Comparison of ENCODE assay signal across 1 cellular context in genomic region chr2:241558532-241559488, GRCh38.
TF ChIP-seq lines count a peak whose summit lies in the region.

Gene BOK (plus strand): TSS chr2:241558745. CDS start chr2:241559484, 739 bp downstream.

TF ChIP-seq in HepG2, 621 proteins besides CTCF, POLR2A, EP300 and RAD21 (continued from another document and continues in another):
- TF ChIP-seq ZBTB40 (IDR thresholded peaks at IDR 0.05) (no peak), ZBTB40 (CRISPR knock-in tag; IDR thresholded peaks at IDR 0.05) (no peak), ZNF274 (CRISPR knock-in tag; IDR thresholded peaks at IDR 0.05) (peak; percentile 64; the same call in 1 of the 2 replicates), RBAK (CRISPR knock-in tag; IDR thresholded peaks at IDR 0.05) (no peak), ZNF124 (CRISPR knock-in tag; IDR thresholded peaks at IDR 0.05) (no peak), HMG20B (CRISPR knock-in tag; conservative IDR thresholded peaks at IDR 0.05) (0 out of 2 replicates have a peak, but pooled peaks have one; percentile 28), CBX5 (CRISPR knock-in tag; IDR thresholded peaks at IDR 0.05; ENCODE audit: borderline replicate concordance) (no peak), ZNF788 (CRISPR knock-in tag; IDR thresholded peaks at IDR 0.05; ENCODE audit: borderline replicate concordance) (0 out of 2 replicates have a peak, but pooled peaks have one; percentile 44), ATF7-NPFF (CRISPR knock-in tag; IDR thresholded peaks at IDR 0.05; ENCODE audit: low read depth) (peak; percentile 83; the same call in 1 of the 2 replicates), ERF (CRISPR knock-in tag; IDR thresholded peaks at IDR 0.05) (0 out of 2 replicates have a peak, but pooled peaks have one; percentile 22), PPARG (CRISPR knock-in tag; conservative IDR thresholded peaks at IDR 0.05) (0 out of 2 replicates have a peak, but pooled peaks have one; percentile 10), MAZ (IDR thresholded peaks at IDR 0.05; ENCODE audit: borderline replicate concordance, low read depth, low read length) (peak; percentile 63; the same call in 1 of the 2 replicates), MAZ (CRISPR knock-in tag; IDR thresholded peaks at IDR 0.05; ENCODE audit: low read depth) (peak; percentile 50; the same call in 1 of the 2 replicates), JARID2 (CRISPR knock-in tag; IDR thresholded peaks at IDR 0.05; ENCODE audit: insufficient replicate concordance) (no peak), BORCS8-MEF2B (CRISPR knock-in tag; IDR thresholded peaks at IDR 0.05) (0 out of 2 replicates have a peak, but pooled peaks have one; percentile 36), ZNF670 (CRISPR knock-in tag; IDR thresholded peaks at IDR 0.05; ENCODE audit: borderline replicate concordance) (no peak), RBFOX2 (IDR thresholded peaks at IDR 0.05; ENCODE audit: low read depth, low read length) (peak; percentile 78), SKI (IDR thresholded peaks at IDR 0.05; ENCODE audit: partially characterized antibody) (no peak), LCORL (IDR thresholded peaks at IDR 0.05) (no peak), LCORL (CRISPR knock-in tag; IDR thresholded peaks at IDR 0.05) (no peak), AGO1 (IDR thresholded peaks at IDR 0.05; ENCODE audit: low read depth, low read length, poor library complexity, severe bottlenecking) (peak; percentile 1), GATAD1 (CRISPR knock-in tag; IDR thresholded peaks at IDR 0.05) (peak; percentile 38; the same call in 1 of the 2 replicates), EEA1 (CRISPR knock-in tag; IDR thresholded peaks at IDR 0.05; ENCODE audit: borderline replicate concordance) (peak; percentile 82; the same call in 1 of the 2 replicates), TCF7 (IDR thresholded peaks at IDR 0.05; ENCODE audit: low read depth) (no peak), ONECUT2 (CRISPR knock-in tag; IDR thresholded peaks at IDR 0.05) (no peak), ZNF546 (CRISPR knock-in tag; conservative IDR thresholded peaks at IDR 0.05) (no peak; the same call in 1 of the 2 replicates), ZNF781 (CRISPR knock-in tag; IDR thresholded peaks at IDR 0.05; ENCODE audit: borderline replicate concordance, not compliant biosample characterization) (peak; percentile 22), ZNF772 (CRISPR knock-in tag; IDR thresholded peaks at IDR 0.05) (peak; percentile 27; the same call in 1 of the 2 replicates), SRF (IDR thresholded peaks at IDR 0.05; ENCODE audit: low read depth, low read length) (peak; percentile 84), USF2 (IDR thresholded peaks at IDR 0.05; ENCODE audit: low read depth, low read length) (no peak), USF2 (CRISPR knock-in tag; IDR thresholded peaks at IDR 0.05; ENCODE audit: borderline replicate concordance) (no peak; the same call in 1 of the 2 replicates)
- TF ChIP-seq, protein P1, sequence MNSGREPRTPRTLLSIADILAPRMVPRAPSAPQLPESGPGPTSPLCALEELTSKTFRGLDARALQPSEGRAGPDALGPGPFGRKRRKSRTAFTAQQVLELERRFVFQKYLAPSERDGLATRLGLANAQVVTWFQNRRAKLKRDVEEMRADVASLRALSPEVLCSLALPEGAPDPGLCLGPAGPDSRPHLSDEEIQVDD (CRISPR knock-in tag; IDR thresholded peaks at IDR 0.05; ENCODE audit: borderline replicate concordance): 0 out of 2 replicates have a peak, but pooled peaks have one; percentile 78
- TF ChIP-seq, protein P2, sequence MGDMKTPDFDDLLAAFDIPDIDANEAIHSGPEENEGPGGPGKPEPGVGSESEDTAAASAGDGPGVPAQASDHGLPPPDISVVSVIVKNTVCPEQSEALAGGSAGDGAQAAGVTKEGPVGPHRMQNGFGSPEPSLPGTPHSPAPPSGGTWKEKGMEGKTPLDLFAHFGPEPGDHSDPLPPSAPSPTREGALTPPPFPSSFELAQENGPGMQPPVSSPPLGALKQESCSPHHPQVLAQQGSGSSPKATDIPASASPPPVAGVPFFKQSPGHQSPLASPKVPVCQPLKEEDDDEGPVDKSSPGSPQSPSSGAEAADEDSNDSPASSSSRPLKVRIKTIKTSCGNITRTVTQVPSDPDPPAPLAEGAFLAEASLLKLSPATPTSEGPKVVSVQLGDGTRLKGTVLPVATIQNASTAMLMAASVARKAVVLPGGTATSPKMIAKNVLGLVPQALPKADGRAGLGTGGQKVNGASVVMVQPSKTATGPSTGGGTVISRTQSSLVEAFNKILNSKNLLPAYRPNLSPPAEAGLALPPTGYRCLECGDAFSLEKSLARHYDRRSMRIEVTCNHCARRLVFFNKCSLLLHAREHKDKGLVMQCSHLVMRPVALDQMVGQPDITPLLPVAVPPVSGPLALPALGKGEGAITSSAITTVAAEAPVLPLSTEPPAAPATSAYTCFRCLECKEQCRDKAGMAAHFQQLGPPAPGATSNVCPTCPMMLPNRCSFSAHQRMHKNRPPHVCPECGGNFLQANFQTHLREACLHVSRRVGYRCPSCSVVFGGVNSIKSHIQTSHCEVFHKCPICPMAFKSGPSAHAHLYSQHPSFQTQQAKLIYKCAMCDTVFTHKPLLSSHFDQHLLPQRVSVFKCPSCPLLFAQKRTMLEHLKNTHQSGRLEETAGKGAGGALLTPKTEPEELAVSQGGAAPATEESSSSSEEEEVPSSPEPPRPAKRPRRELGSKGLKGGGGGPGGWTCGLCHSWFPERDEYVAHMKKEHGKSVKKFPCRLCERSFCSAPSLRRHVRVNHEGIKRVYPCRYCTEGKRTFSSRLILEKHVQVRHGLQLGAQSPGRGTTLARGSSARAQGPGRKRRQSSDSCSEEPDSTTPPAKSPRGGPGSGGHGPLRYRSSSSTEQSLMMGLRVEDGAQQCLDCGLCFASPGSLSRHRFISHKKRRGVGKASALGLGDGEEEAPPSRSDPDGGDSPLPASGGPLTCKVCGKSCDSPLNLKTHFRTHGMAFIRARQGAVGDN (CRISPR knock-in tag; IDR thresholded peaks at IDR 0.05): peak; percentile 64
- TF ChIP-seq, protein P3, sequence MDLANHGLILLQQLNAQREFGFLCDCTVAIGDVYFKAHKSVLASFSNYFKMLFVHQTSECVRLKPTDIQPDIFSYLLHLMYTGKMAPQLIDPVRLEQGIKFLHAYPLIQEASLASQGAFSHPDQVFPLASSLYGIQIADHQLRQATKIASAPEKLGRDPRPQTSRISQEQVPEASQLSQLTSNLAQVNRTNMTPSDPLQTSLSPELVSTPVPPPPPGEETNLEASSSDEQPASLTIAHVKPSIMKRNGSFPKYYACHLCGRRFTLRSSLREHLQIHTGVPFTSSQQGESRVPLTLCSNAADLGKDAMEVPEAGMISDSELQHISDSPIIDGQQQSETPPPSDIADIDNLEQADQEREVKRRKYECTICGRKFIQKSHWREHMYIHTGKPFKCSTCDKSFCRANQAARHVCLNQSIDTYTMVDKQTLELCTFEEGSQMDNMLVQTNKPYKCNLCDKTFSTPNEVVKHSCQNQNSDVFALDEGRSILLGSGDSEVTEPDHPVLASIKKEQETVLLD (CRISPR knock-in tag; IDR thresholded peaks at IDR 0.05; ENCODE audit: low read depth): peak; percentile 36; the same call in 1 of the 2 replicates
- TF ChIP-seq, protein P4, sequence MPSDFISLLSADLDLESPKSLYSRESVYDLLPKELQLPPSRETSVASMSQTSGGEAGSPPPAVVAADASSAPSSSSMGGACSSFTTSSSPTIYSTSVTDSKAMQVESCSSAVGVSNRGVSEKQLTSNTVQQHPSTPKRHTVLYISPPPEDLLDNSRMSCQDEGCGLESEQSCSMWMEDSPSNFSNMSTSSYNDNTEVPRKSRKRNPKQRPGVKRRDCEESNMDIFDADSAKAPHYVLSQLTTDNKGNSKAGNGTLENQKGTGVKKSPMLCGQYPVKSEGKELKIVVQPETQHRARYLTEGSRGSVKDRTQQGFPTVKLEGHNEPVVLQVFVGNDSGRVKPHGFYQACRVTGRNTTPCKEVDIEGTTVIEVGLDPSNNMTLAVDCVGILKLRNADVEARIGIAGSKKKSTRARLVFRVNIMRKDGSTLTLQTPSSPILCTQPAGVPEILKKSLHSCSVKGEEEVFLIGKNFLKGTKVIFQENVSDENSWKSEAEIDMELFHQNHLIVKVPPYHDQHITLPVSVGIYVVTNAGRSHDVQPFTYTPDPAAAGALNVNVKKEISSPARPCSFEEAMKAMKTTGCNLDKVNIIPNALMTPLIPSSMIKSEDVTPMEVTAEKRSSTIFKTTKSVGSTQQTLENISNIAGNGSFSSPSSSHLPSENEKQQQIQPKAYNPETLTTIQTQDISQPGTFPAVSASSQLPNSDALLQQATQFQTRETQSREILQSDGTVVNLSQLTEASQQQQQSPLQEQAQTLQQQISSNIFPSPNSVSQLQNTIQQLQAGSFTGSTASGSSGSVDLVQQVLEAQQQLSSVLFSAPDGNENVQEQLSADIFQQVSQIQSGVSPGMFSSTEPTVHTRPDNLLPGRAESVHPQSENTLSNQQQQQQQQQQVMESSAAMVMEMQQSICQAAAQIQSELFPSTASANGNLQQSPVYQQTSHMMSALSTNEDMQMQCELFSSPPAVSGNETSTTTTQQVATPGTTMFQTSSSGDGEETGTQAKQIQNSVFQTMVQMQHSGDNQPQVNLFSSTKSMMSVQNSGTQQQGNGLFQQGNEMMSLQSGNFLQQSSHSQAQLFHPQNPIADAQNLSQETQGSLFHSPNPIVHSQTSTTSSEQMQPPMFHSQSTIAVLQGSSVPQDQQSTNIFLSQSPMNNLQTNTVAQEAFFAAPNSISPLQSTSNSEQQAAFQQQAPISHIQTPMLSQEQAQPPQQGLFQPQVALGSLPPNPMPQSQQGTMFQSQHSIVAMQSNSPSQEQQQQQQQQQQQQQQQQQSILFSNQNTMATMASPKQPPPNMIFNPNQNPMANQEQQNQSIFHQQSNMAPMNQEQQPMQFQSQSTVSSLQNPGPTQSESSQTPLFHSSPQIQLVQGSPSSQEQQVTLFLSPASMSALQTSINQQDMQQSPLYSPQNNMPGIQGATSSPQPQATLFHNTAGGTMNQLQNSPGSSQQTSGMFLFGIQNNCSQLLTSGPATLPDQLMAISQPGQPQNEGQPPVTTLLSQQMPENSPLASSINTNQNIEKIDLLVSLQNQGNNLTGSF (CRISPR knock-in tag; IDR thresholded peaks at IDR 0.05): 0 out of 2 replicates have a peak, but pooled peaks have one; percentile 40
